Comparison of ENCODE assay signal across 14 cellular contexts in the genomic region with DNA sequence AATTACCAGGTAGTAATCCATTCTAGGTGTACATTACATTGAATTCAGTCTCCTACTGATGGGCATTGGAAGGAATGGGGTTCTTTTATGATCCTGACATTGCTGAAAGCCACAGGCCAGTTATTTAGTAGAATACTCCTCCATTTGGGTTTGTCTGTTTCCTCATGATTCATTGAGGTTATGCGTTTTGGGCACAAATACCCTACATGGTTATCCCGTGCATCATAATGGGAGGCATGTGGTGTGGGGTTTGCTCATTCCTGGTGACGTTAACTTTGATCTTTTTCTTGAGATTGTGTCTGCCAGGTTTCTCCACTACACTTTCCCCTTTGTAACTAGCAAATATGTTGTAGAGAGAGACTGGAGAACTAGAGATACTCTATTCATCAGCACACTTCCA. TPM values are rescaled to one million over a fixed set of nuclear protein-coding genes. Genes with fewer than 3 reads are reported as not detected.
DNase-seq lines count a peak whose midpoint lies in the region; ATAC-seq and TF ChIP-seq lines count a peak whose summit lies in the region.
"Had no signal": no experiment of that assay in that cellular context is flagged by ENCODE, and none has a peak within 500 bp of the region (broad histone marks: within the 10 kb centered on the region; RNA-seq: fewer than 3 reads in every experiment).

No MANE protein-coding gene starts in this region.

- no peaks in the 10 kb centered on the region for H3K27me3 ChIP-seq in A673 (replicated peaks; ENCODE audit: insufficient read depth, low read depth, low read length, poor library complexity)
- H3K27me3 ChIP-seq: pancreas had no signal

- BruUV-seq in A673 (replicated peaks; lab: Mats Ljungman, UMichigan) = no TSS peak

- no peaks in the 10 kb centered on the region for H3K9me3 ChIP-seq in A673 (ENCODE audit: low read depth, low read length, poor library complexity, severe bottlenecking)
- H3K9me3 ChIP-seq: pancreas had no signal

- H3K9me3 Mint-ChIP-seq in activated naive CD4-positive, alpha-beta T cell treated with anti-CD3 and anti-CD28 coated beads, Interleukin-2, amount 50 U/mL, for 72 hours = no peaks in the 10 kb centered on the region
- no peaks in the 10 kb centered on the region for H3K9me3 Mint-ChIP-seq in stimulated activated effector memory CD8-positive, alpha-beta T cell treated with anti-CD3 and anti-CD28 coated beads, Interleukin-12 subunit alpha, Interleukin-12 subunit beta, amount 100 ng/mL, for 72 hours
- H3K9me3 Mint-ChIP-seq: CD4-positive, CD25-positive, alpha-beta regulatory T cell had no signal

- POLR2A ChIA-PET in A673 (lab: Charles Lee; ENCODE audit: low non-redundant PET) = interaction anchor here (0.7 kb wide), 1 partner anchor 122 kb away, joined by 10 read pairs; no protein-coding TSS in a partner anchor

- H3K36me3 Mint-ChIP-seq in activated naive CD4-positive, alpha-beta T cell treated with anti-CD3 and anti-CD28 coated beads, Interleukin-2, amount 50 U/mL, for 72 hours = no peaks in the 10 kb centered on the region
- H3K36me3 Mint-ChIP-seq in stimulated activated effector memory CD8-positive, alpha-beta T cell treated with anti-CD3 and anti-CD28 coated beads, Interleukin-12 subunit alpha, Interleukin-12 subunit beta, amount 100 ng/mL, for 72 hours = no peaks in the 10 kb centered on the region
- H3K36me3 Mint-ChIP-seq: CD4-positive, CD25-positive, alpha-beta regulatory T cell had no signal

- CTCF ChIA-PET in A673 (lab: Charles Lee) = interaction anchor here (0.5 kb wide), 1 partner anchor 145 kb away, joined by 4 read pairs; no protein-coding TSS in a partner anchor

- H3K4me3 Mint-ChIP-seq in stimulated activated effector memory CD8-positive, alpha-beta T cell treated with anti-CD3 and anti-CD28 coated beads, Interleukin-12 subunit alpha, Interleukin-12 subunit beta, amount 100 ng/mL, for 72 hours = peak overlapping the region; percentile 50
- H3K4me3 Mint-ChIP-seq: CD4-positive, CD25-positive, alpha-beta regulatory T cell had no signal

- no peak overlapping the region for H3K27ac Mint-ChIP-seq in activated naive CD4-positive, alpha-beta T cell treated with anti-CD3 and anti-CD28 coated beads, Interleukin-2, amount 50 U/mL, for 72 hours
- no peak overlapping the region for H3K27ac Mint-ChIP-seq in stimulated activated effector memory CD8-positive, alpha-beta T cell treated with anti-CD3 and anti-CD28 coated beads, Interleukin-12 subunit alpha, Interleukin-12 subunit beta, amount 100 ng/mL, for 72 hours
- H3K27ac Mint-ChIP-seq: CD4-positive, CD25-positive, alpha-beta regulatory T cell had no signal

- intact Hi-C loops in A673 (cut with micrococcal nuclease; ENCODE audit: unreplicated experiment) = no loop called here

- H3K36me3 ChIP-seq in A673 (ENCODE audit: insufficient read depth, low read length, poor library complexity, severe bottlenecking) = no peaks in the 10 kb centered on the region
- H3K36me3 ChIP-seq: pancreas had no signal

- peak; percentile 87 to 90 for ATAC-seq in activated naive CD4-positive, alpha-beta T cell treated with anti-CD3 and anti-CD28 coated beads, Interleukin-2, amount 50 U/mL, for 72 hours
- peak; percentile 96 for ATAC-seq in stimulated activated effector memory CD8-positive, alpha-beta T cell treated with anti-CD3 and anti-CD28 coated beads, Interleukin-12 subunit alpha, Interleukin-12 subunit beta, amount 100 ng/mL, for 72 hours
- ATAC-seq in GM19351 (IDR thresholded peaks at IDR 0.05; ENCODE audit: unreplicated experiment) = no peak
- ATAC-seq: HepG2, pancreas had no signal

- TF ChIP-seq CTCF in epithelial cell of proximal tubule (conservative IDR thresholded peaks at IDR 0.05; ENCODE audit: low read depth, low read length) (no peak), A673 (conservative IDR thresholded peaks at IDR 0.05; ENCODE audit: low read depth, low read length) (no peak)

- in situ Hi-C loops in SK-MEL-5 (cut with HindIII; ENCODE audit: low pct_unique_long_range_greater_than_20kb, low sequenced_read_pairs) = no loop called here

- H3K4me3 ChIP-seq in epithelial cell of proximal tubule (ENCODE audit: low read depth, low read length) (no peak overlapping the region), A673 (ENCODE audit: low read depth, low read length, poor library complexity, severe bottlenecking) (no peak overlapping the region)
- H3K4me3 ChIP-seq: pancreas had no signal

- peak in 1 of 2 donors; percentile 19 for DNase-seq in activated naive CD4-positive, alpha-beta T cell treated with anti-CD3 and anti-CD28 coated beads, Interleukin-2, amount 50 U/mL, for 72 hours (ENCODE audit: low spot score in 2 of 2)
- DNase-seq in activated naive CD4-positive, alpha-beta T cell (lab: John Stamatoyannopoulos, UW) = no peak
- DNase-seq in SK-MEL-5 (ENCODE audit: low read depth, low spot score) (peak; percentile 60), epithelial cell of proximal tubule (ENCODE audit: low read depth) (peak; percentile 33), A673 (ENCODE audit: low spot score) (no peak)
- peak; percentile 16 to 73 for DNase-seq in stimulated activated effector memory CD8-positive, alpha-beta T cell treated with anti-CD3 and anti-CD28 coated beads, Interleukin-12 subunit alpha, Interleukin-12 subunit beta, amount 100 ng/mL, for 72 hours (ENCODE audit: low spot score in 2 of 2)
- DNase-seq in effector CD8-positive, alpha-beta T cell (lab: John Stamatoyannopoulos, UW) = no peak
- DNase-seq: activated CD4-positive, CD25-positive, alpha-beta regulatory T cell; CD4-positive, CD25-positive, alpha-beta regulatory T cell; NK-92 treated with Interleukin-12 subunit alpha and Interleukin-12 subunit beta, amount 100 ng/mL, for 24 hours; pancreas had no signal

- H3K27ac ChIP-seq in A673 (ENCODE audit: low read depth, low read length, poor library complexity, severe bottlenecking) = no peak overlapping the region
- H3K27ac ChIP-seq: pancreas had no signal

- H3K4me1 Mint-ChIP-seq in stimulated activated effector memory CD8-positive, alpha-beta T cell treated with anti-CD3 and anti-CD28 coated beads, Interleukin-12 subunit alpha, Interleukin-12 subunit beta, amount 100 ng/mL, for 72 hours = peaks cover 43% of the 10 kb centered on the region

- H3K4me1 ChIP-seq in A673 (ENCODE audit: insufficient read depth, low read length, poor library complexity, severe bottlenecking) = no peaks in the 10 kb centered on the region
- H3K4me1 ChIP-seq: pancreas had no signal

RNA-seq across cellular contexts. Expression of gene FOLR3, which starts 5.5 kb away (rescaled TPM):
- total RNA-seq in activated naive CD4-positive, alpha-beta T cell treated with anti-CD3 and anti-CD28 coated beads, Interleukin-2, amount 50 U/mL, for 72 hours = not detected
- not detected in 2 replicates for total RNA-seq in SK-MEL-5 (2014; rRNA removed; shearing (Covaris generic))
- not detected in 2 replicates for polyA plus RNA-seq in SK-MEL-5 (2015; cell fraction: cytosol; rRNA removed)
- polyA plus RNA-seq in SK-MEL-5 (2015; cell fraction: nucleus; rRNA removed) = not detected in 2 replicates
- total RNA-seq in epithelial cell of proximal tubule (0.65 TPM in 1 of 2 replicates, not detected in the other), A673 (2021) (not detected in 2 replicates)
- total RNA-seq: CD4-positive, CD25-positive, alpha-beta regulatory T cell; chondrocyte; HepG2 had no signal
- polyA plus RNA-seq: HepG2, pancreas had no signal

RNA-seq across cellular contexts. Expression of gene ANAPC15, which starts 28.6 kb away (rescaled TPM):
- 10 to 100 TPM; 50.5 to 60.1 TPM for total RNA-seq in activated naive CD4-positive, alpha-beta T cell treated with anti-CD3 and anti-CD28 coated beads, Interleukin-2, amount 50 U/mL, for 72 hours
- total RNA-seq in SK-MEL-5 (2014; rRNA removed; shearing (Covaris generic)) = 30.3 and 30.6 TPM in 2 replicates
- 32.2 and 38.8 TPM in 2 replicates for polyA plus RNA-seq in SK-MEL-5 (2015; cell fraction: cytosol; rRNA removed)
- polyA plus RNA-seq in SK-MEL-5 (2015; cell fraction: nucleus; rRNA removed) = 7.3 and 27.6 TPM in 2 replicates
- total RNA-seq in epithelial cell of proximal tubule = 66.6 and 87.4 TPM in 2 replicates
- 57.2 and 58.9 TPM in 2 replicates for total RNA-seq in A673 (2021)

RNA-seq across cellular contexts. Expression of gene TOMT, which starts 35.3 kb away (rescaled TPM):
- not detected for total RNA-seq in activated naive CD4-positive, alpha-beta T cell treated with anti-CD3 and anti-CD28 coated beads, Interleukin-2, amount 50 U/mL, for 72 hours
- not detected in 2 replicates for total RNA-seq in SK-MEL-5 (2014; rRNA removed; shearing (Covaris generic))
- not detected in 2 replicates for polyA plus RNA-seq in SK-MEL-5 (2015; cell fraction: cytosol; rRNA removed)
- polyA plus RNA-seq in SK-MEL-5 (2015; cell fraction: nucleus; rRNA removed) = not detected in 2 replicates
- total RNA-seq in epithelial cell of proximal tubule = not detected in 2 replicates
- total RNA-seq in A673 (2021) = not detected in 2 replicates
- total RNA-seq: CD4-positive, CD25-positive, alpha-beta regulatory T cell; chondrocyte; HepG2; pancreas had no signal
- polyA plus RNA-seq: CD4-positive, CD25-positive, alpha-beta regulatory T cell; HepG2; pancreas had no signal

RNA-seq across cellular contexts. Expression of gene LAMTOR1, which starts 38.0 kb away (rescaled TPM):
- 10 to 100 TPM; 40.9 to 60.0 TPM for total RNA-seq in activated naive CD4-positive, alpha-beta T cell treated with anti-CD3 and anti-CD28 coated beads, Interleukin-2, amount 50 U/mL, for 72 hours
- total RNA-seq in SK-MEL-5 (2014; rRNA removed; shearing (Covaris generic)) = 279 and 297 TPM in 2 replicates
- polyA plus RNA-seq in SK-MEL-5 (2015; cell fraction: cytosol; rRNA removed) = 441 and 496 TPM in 2 replicates
- polyA plus RNA-seq in SK-MEL-5 (2015; cell fraction: nucleus; rRNA removed) = 109 and 130 TPM in 2 replicates
- 149 and 156 TPM in 2 replicates for total RNA-seq in epithelial cell of proximal tubule
- 90.9 and 101 TPM in 2 replicates for total RNA-seq in A673 (2021)

RNA-seq across cellular contexts. Expression of gene FOLR1, which starts 50.9 kb away (rescaled TPM):
- total RNA-seq in activated naive CD4-positive, alpha-beta T cell treated with anti-CD3 and anti-CD28 coated beads, Interleukin-2, amount 50 U/mL, for 72 hours = not detected
- not detected in 2 replicates for total RNA-seq in SK-MEL-5 (2014; rRNA removed; shearing (Covaris generic))
- polyA plus RNA-seq in SK-MEL-5 (2015; cell fraction: cytosol; rRNA removed) = 0.56 and 0.95 TPM in 2 replicates
- polyA plus RNA-seq in SK-MEL-5 (2015; cell fraction: nucleus; rRNA removed) = not detected in 2 replicates
- total RNA-seq in epithelial cell of proximal tubule (1.5 and 12.3 TPM in 2 replicates), A673 (2021) (not detected in 2 replicates)
- total RNA-seq: CD4-positive, CD25-positive, alpha-beta regulatory T cell; HepG2 had no signal
- polyA plus RNA-seq: CD4-positive, CD25-positive, alpha-beta regulatory T cell had no signal

Comparison
In these comparisons a context has a peak if more than half of its experiments do, and no peak if none do; other contexts are left out.
1. DNase-seq: peak in SK-MEL-5 (single experiment), epithelial cell of proximal tubule (single experiment) and stimulated activated effector memory CD8-positive, alpha-beta T cell treated with anti-CD3 and anti-CD28 coated beads, Interleukin-12 subunit alpha, Interleukin-12 subunit beta, amount 100 ng/mL, for 72 hours (2 of 2); none in activated naive CD4-positive, alpha-beta T cell (0 of 4), A673 (single experiment) and effector CD8-positive, alpha-beta T cell (single experiment).